17 cellular contexts compared by ENCODE assay signal in genomic region chr5:112935675-112936074, GRCh38. TPM values are rescaled to one million over a fixed set of nuclear protein-coding genes. Genes with fewer than 3 reads are reported as not detected.
DNase-seq lines count a peak whose midpoint lies in the region; ATAC-seq and TF ChIP-seq lines count a peak whose summit lies in the region.
"Had no signal": no experiment of that assay in that cellular context is flagged by ENCODE, and none has a peak within 500 bp of the region (broad histone marks: within the 10 kb centered on the region; RNA-seq: fewer than 3 reads in every experiment).

No MANE protein-coding gene starts in this region.

- H3K14ac ChIP-seq in trophoblast cell (ENCODE audit: low read length), result peak overlapping the region; percentile 56

- intact Hi-C loops in stomach (cut with DNase I; ENCODE audit: low total_unique reads), result no loop called here

- DNase-seq in EL, result peak; percentile 45
- peak; percentile 41 for DNase-seq in M059J (ENCODE audit: low read depth)
- peak; percentile 49 for DNase-seq in fibroblast of mammary gland (ENCODE audit: low read depth)
- peak in 1 of 2 donors; percentile 43 for DNase-seq in trophoblast cell
- DNase-seq in cerebellar nuclear complex (lab: John Stamatoyannopoulos, UW), result no peak
- no peak for DNase-seq in stomach
- DNase-seq: CD4-positive, CD25-positive, alpha-beta regulatory T cell; H9; NCI-H1417 treated with DMSO at 0.1 percent for 48 hours; NCI-H187; NCI-H446 treated with DMSO at 0.1 percent for 48 hours; NCI-H526 treated with DMSO at 0.1 percent for 48 hours; Right ventricle myocardium superior; SW 1271 had no signal

- no CpG with 5 or more reads among the region's 5 CpGs for WGBS in trophoblast cell (ENCODE audit: extremely low coverage, insufficient coverage, insufficient read length)
- whole genome bisulfite sequencing in stomach, 5 donors, result 86 to 93% (median 89%) methylated on average over 5 of the region's 5 CpGs

- H3K27ac ChIP-seq in trophoblast cell (ENCODE audit: low read depth, low read length) (no peak overlapping the region), stomach (no peak overlapping the region)
- H3K27ac ChIP-seq: A549, KMS-11 had no signal

- no peak overlapping the region for H3K4ac ChIP-seq in trophoblast cell (ENCODE audit: low read depth, low read length)

- H3K27me3 ChIP-seq in trophoblast cell (ENCODE audit: insufficient read depth, low read length) (no peaks in the 10 kb centered on the region), stomach (no peaks in the 10 kb centered on the region)

- no peak overlapping the region for H4K8ac ChIP-seq in trophoblast cell (ENCODE audit: low read depth, low read length)

- TF ChIP-seq POLR2A in stomach (IDR thresholded peaks at IDR 0.05), result no peak

- TF ChIP-seq EP300 in stomach (IDR thresholded peaks at IDR 0.05), result no peak

- H2AFZ ChIP-seq in trophoblast cell (ENCODE audit: insufficient read depth, low read length, poor library complexity), result no peak overlapping the region

- H3K4me1 ChIP-seq in trophoblast cell (ENCODE audit: control insufficient read depth in 1 of 2, insufficient read depth in 2 of 2, low read length in 2 of 2), result no peaks in the 10 kb centered on the region
- H3K4me1 ChIP-seq in stomach, result peaks cover 0 to 4% (median 0%) of the 10 kb centered on the region in 4 donors

- H3K9me3 ChIP-seq in trophoblast cell (ENCODE audit: insufficient read depth, low read depth, low read length) (no peaks in the 10 kb centered on the region), stomach (no peaks in the 10 kb centered on the region)
- H3K9me3 ChIP-seq: A549 had no signal

- H3K9ac ChIP-seq in trophoblast cell (ENCODE audit: low read length), result no peak overlapping the region
- H3K9ac ChIP-seq: KMS-11 had no signal

- H2AK5ac ChIP-seq in trophoblast cell (ENCODE audit: low read length), result no peak overlapping the region

- H3K79me2 ChIP-seq in trophoblast cell (ENCODE audit: control insufficient read depth, insufficient read depth, low read length, poor library complexity), result no peaks in the 10 kb centered on the region

- H3K4me2 ChIP-seq in trophoblast cell (ENCODE audit: low read length), result no peak overlapping the region
- H3K4me2 ChIP-seq: A549, KMS-11 had no signal

- no peak overlapping the region for H4K12ac ChIP-seq in trophoblast cell (ENCODE audit: low read depth, low read length)

- H3K23ac ChIP-seq in trophoblast cell (ENCODE audit: low read length), result no peak overlapping the region

- peak overlapping the region; percentile 22 for H2BK120ac ChIP-seq in trophoblast cell (ENCODE audit: insufficient read depth, low read length, poor library complexity)

- no peak for ATAC-seq in HG03175 (IDR thresholded peaks at IDR 0.05; ENCODE audit: unreplicated experiment)
- ATAC-seq: A549 had no signal

- H3K79me1 ChIP-seq in trophoblast cell (ENCODE audit: low read length), result peaks cover 2% of the 10 kb centered on the region

- TF ChIP-seq CTCF in fibroblast of mammary gland (conservative IDR thresholded peaks at IDR 0.05; ENCODE audit: control insufficient read depth, insufficient read depth, low read depth, low read length) (no peak), stomach (IDR thresholded peaks at IDR 0.05) (no peak)

- no peak overlapping the region for H3K18ac ChIP-seq in trophoblast cell (ENCODE audit: low read length)

- H2BK5ac ChIP-seq in trophoblast cell (ENCODE audit: low read depth, low read length, poor library complexity), result peak overlapping the region; percentile 21

- H4K91ac ChIP-seq in trophoblast cell (ENCODE audit: low read depth, low read length), result peak overlapping the region; percentile 24

- peak overlapping the region; percentile 80 for H2BK12ac ChIP-seq in trophoblast cell (ENCODE audit: low read length)

- H3K36me3 ChIP-seq in trophoblast cell (ENCODE audit: control insufficient read depth in 1 of 2, insufficient read depth in 2 of 2, low read length in 2 of 2) (no peaks in the 10 kb centered on the region), stomach (no peaks in the 10 kb centered on the region)

- H3K4me3 ChIP-seq in fibroblast of mammary gland (ENCODE audit: control insufficient read depth, low read depth, low read length), result no peak overlapping the region
- H3K4me3 ChIP-seq in trophoblast cell (ENCODE audit: low read depth, low read length), result no peak overlapping the region
- H3K4me3 ChIP-seq in stomach, result no peak overlapping the region
- H3K4me3 ChIP-seq: A549 had no signal

RNA-seq across cellular contexts. Expression of gene REEP5, which starts 13.6 kb away (rescaled TPM):
- 37.3 and 38.5 TPM in 2 replicates for total RNA-seq in M059J (2014; rRNA removed; shearing (Covaris generic))
- polyA plus RNA-seq in trophoblast cell (2013), result 69.4 and 75.4 TPM in 2 replicates
- total RNA-seq in stomach, result 100 to 1,000 TPM in 1 of 5 donors, 10 to 100 TPM in 4; 18.8 to 102 (median 65.9) TPM
- polyA plus RNA-seq in stomach, result 10 to 100 TPM; 24.7 to 45.0 (median 35.7) TPM

RNA-seq across cellular contexts. Expression of gene DCP2, which starts 40.9 kb away (rescaled TPM):
- 16.8 and 27.8 TPM in 2 replicates for total RNA-seq in M059J (2014; rRNA removed; shearing (Covaris generic))
- 52.1 and 52.8 TPM in 2 replicates for polyA plus RNA-seq in trophoblast cell (2013)
- 10 to 100 TPM in 3 of 5 donors, 1 to 10 TPM in 2; 5.5 to 61.3 (median 26.8) TPM for total RNA-seq in stomach
- polyA plus RNA-seq in stomach, result 1 to 10 TPM; 5.3 to 7.9 (median 6.2) TPM

Comparison
In these comparisons a context has a peak if more than half of its experiments do, and no peak if none do; other contexts are left out.
1. DNase-seq: peak in EL (single experiment), M059J (single experiment) and fibroblast of mammary gland (single experiment); none in cerebellar nuclear complex (0 of 2) and stomach (single experiment).